3 cellular contexts compared by ENCODE assay signal in the genomic region with DNA sequence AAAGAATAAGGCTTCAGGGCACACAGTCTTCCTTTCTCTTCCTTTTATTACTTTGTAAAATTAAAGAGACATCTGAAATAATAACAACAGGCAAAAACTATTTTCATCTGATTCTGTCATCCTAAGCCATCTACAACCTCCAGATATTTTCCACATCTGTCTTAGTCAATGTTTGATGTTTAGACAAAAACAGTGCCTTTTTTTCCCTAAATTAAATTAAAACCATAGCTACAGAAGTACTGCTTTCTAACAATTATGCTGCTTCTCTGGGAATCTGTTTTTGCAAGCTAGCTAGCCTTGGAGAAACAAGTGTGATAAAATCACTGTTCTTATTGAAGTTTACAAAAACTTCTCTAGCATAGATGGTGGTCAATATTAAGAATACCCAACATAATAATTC.
A peak's percentile ranks its signal among the peaks of the same experiment; 100 is the strongest.
TF ChIP-seq lines count a peak whose summit lies in the region.

No MANE protein-coding gene starts in this region.

TF ChIP-seq in A549, 52 proteins besides CTCF, POLR2A, EP300 and RAD21 (continued from another document):
- TF ChIP-seq SMC3 (IDR thresholded peaks at IDR 0.05) (no peak), SREBF2 (IDR thresholded peaks at IDR 0.05) (no peak)

TF ChIP-seq in GM23338, 12 proteins besides CTCF, POLR2A, EP300 and RAD21 (continues in another document):
- TF ChIP-seq, protein P1, sequence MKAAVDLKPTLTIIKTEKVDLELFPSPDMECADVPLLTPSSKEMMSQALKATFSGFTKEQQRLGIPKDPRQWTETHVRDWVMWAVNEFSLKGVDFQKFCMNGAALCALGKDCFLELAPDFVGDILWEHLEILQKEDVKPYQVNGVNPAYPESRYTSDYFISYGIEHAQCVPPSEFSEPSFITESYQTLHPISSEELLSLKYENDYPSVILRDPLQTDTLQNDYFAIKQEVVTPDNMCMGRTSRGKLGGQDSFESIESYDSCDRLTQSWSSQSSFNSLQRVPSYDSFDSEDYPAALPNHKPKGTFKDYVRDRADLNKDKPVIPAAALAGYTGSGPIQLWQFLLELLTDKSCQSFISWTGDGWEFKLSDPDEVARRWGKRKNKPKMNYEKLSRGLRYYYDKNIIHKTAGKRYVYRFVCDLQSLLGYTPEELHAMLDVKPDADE (IDR thresholded peaks at IDR 0.05) = no peak
- no peak for TF ChIP-seq ZNF331 (CRISPR knock-in tag; IDR thresholded peaks at IDR 0.05; ENCODE audit: low read depth)
- no peak for TF ChIP-seq POLR2AphosphoS5 (IDR thresholded peaks at IDR 0.05; ENCODE audit: low read depth)
- no peak for TF ChIP-seq JUNB (IDR thresholded peaks at IDR 0.05; ENCODE audit: unreplicated experiment)
- no peak for TF ChIP-seq CREB1 (CRISPR knock-in tag; IDR thresholded peaks at IDR 0.05; ENCODE audit: low read depth)
- TF ChIP-seq, protein P2, sequence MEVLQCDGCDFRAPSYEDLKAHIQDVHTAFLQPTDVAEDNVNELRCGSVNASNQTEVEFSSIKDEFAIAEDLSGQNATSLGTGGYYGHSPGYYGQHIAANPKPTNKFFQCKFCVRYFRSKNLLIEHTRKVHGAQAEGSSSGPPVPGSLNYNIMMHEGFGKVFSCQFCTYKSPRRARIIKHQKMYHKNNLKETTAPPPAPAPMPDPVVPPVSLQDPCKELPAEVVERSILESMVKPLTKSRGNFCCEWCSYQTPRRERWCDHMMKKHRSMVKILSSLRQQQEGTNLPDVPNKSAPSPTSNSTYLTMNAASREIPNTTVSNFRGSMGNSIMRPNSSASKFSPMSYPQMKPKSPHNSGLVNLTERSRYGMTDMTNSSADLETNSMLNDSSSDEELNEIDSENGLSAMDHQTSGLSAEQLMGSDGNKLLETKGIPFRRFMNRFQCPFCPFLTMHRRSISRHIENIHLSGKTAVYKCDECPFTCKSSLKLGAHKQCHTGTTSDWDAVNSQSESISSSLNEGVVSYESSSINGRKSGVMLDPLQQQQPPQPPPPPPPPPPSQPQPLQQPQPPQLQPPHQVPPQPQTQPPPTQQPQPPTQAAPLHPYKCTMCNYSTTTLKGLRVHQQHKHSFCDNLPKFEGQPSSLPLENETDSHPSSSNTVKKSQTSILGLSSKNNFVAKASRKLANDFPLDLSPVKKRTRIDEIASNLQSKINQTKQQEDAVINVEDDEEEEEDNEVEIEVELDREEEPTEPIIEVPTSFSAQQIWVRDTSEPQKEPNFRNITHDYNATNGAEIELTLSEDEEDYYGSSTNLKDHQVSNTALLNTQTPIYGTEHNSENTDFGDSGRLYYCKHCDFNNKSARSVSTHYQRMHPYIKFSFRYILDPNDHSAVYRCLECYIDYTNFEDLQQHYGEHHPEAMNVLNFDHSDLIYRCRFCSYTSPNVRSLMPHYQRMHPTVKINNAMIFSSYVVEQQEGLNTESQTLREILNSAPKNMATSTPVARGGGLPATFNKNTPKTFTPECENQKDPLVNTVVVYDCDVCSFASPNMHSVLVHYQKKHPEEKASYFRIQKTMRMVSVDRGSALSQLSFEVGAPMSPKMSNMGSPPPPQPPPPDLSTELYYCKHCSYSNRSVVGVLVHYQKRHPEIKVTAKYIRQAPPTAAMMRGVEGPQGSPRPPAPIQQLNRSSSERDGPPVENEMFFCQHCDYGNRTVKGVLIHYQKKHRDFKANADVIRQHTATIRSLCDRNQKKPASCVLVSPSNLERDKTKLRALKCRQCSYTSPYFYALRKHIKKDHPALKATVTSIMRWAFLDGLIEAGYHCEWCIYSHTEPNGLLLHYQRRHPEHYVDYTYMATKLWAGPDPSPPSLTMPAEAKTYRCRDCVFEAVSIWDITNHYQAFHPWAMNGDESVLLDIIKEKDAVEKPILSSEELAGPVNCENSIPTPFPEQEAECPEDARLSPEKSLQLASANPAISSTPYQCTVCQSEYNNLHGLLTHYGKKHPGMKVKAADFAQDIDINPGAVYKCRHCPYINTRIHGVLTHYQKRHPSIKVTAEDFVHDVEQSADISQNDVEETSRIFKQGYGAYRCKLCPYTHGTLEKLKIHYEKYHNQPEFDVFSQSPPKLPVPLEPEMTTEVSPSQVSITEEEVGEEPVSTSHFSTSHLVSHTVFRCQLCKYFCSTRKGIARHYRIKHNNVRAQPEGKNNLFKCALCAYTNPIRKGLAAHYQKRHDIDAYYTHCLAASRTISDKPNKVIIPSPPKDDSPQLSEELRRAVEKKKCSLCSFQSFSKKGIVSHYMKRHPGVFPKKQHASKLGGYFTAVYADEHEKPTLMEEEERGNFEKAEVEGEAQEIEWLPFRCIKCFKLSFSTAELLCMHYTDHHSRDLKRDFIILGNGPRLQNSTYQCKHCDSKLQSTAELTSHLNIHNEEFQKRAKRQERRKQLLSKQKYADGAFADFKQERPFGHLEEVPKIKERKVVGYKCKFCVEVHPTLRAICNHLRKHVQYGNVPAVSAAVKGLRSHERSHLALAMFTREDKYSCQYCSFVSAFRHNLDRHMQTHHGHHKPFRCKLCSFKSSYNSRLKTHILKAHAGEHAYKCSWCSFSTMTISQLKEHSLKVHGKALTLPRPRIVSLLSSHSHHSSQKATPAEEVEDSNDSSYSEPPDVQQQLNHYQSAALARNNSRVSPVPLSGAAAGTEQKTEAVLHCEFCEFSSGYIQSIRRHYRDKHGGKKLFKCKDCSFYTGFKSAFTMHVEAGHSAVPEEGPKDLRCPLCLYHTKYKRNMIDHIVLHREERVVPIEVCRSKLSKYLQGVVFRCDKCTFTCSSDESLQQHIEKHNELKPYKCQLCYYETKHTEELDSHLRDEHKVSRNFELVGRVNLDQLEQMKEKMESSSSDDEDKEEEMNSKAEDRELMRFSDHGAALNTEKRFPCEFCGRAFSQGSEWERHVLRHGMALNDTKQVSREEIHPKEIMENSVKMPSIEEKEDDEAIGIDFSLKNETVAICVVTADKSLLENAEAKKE (CRISPR knock-in tag; IDR thresholded peaks at IDR 0.05) = no peak
- no peak for TF ChIP-seq STAT1 (IDR thresholded peaks at IDR 0.05; ENCODE audit: unreplicated experiment)
- TF ChIP-seq, protein P3, sequence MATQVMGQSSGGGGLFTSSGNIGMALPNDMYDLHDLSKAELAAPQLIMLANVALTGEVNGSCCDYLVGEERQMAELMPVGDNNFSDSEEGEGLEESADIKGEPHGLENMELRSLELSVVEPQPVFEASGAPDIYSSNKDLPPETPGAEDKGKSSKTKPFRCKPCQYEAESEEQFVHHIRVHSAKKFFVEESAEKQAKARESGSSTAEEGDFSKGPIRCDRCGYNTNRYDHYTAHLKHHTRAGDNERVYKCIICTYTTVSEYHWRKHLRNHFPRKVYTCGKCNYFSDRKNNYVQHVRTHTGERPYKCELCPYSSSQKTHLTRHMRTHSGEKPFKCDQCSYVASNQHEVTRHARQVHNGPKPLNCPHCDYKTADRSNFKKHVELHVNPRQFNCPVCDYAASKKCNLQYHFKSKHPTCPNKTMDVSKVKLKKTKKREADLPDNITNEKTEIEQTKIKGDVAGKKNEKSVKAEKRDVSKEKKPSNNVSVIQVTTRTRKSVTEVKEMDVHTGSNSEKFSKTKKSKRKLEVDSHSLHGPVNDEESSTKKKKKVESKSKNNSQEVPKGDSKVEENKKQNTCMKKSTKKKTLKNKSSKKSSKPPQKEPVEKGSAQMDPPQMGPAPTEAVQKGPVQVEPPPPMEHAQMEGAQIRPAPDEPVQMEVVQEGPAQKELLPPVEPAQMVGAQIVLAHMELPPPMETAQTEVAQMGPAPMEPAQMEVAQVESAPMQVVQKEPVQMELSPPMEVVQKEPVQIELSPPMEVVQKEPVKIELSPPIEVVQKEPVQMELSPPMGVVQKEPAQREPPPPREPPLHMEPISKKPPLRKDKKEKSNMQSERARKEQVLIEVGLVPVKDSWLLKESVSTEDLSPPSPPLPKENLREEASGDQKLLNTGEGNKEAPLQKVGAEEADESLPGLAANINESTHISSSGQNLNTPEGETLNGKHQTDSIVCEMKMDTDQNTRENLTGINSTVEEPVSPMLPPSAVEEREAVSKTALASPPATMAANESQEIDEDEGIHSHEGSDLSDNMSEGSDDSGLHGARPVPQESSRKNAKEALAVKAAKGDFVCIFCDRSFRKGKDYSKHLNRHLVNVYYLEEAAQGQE (IDR thresholded peaks at IDR 0.05; ENCODE audit: unreplicated experiment) = no peak
- TF ChIP-seq NANOG (IDR thresholded peaks at IDR 0.05; ENCODE audit: borderline replicate concordance) = no peak

TF ChIP-seq in SK-N-SH treated with all-trans-retinoic acid at 6 μM for 48 hours, 23 proteins besides CTCF, POLR2A, EP300 and RAD21 (continued from another document):
- TF ChIP-seq, protein P4, sequence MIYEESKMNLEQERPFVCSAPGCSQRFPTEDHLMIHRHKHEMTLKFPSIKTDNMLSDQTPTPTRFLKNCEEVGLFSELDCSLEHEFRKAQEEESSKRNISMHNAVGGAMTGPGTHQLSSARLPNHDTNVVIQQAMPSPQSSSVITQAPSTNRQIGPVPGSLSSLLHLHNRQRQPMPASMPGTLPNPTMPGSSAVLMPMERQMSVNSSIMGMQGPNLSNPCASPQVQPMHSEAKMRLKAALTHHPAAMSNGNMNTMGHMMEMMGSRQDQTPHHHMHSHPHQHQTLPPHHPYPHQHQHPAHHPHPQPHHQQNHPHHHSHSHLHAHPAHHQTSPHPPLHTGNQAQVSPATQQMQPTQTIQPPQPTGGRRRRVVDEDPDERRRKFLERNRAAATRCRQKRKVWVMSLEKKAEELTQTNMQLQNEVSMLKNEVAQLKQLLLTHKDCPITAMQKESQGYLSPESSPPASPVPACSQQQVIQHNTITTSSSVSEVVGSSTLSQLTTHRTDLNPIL (CRISPR knock-in tag; IDR thresholded peaks at IDR 0.05; ENCODE audit: low read depth) = no peak
- peak; percentile 84; the same call in 1 of the 2 replicates for TF ChIP-seq TCF4 (CRISPR knock-in tag; IDR thresholded peaks at IDR 0.05; ENCODE audit: borderline replicate concordance)
- TF ChIP-seq ZFP30 (CRISPR knock-in tag; IDR thresholded peaks at IDR 0.05) = no peak
- TF ChIP-seq CSDC2 (CRISPR knock-in tag; IDR thresholded peaks at IDR 0.05) = no peak
- TF ChIP-seq, protein P5, sequence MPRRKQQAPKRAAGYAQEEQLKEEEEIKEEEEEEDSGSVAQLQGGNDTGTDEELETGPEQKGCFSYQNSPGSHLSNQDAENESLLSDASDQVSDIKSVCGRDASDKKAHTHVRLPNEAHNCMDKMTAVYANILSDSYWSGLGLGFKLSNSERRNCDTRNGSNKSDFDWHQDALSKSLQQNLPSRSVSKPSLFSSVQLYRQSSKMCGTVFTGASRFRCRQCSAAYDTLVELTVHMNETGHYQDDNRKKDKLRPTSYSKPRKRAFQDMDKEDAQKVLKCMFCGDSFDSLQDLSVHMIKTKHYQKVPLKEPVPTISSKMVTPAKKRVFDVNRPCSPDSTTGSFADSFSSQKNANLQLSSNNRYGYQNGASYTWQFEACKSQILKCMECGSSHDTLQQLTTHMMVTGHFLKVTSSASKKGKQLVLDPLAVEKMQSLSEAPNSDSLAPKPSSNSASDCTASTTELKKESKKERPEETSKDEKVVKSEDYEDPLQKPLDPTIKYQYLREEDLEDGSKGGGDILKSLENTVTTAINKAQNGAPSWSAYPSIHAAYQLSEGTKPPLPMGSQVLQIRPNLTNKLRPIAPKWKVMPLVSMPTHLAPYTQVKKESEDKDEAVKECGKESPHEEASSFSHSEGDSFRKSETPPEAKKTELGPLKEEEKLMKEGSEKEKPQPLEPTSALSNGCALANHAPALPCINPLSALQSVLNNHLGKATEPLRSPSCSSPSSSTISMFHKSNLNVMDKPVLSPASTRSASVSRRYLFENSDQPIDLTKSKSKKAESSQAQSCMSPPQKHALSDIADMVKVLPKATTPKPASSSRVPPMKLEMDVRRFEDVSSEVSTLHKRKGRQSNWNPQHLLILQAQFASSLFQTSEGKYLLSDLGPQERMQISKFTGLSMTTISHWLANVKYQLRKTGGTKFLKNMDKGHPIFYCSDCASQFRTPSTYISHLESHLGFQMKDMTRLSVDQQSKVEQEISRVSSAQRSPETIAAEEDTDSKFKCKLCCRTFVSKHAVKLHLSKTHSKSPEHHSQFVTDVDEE (CRISPR knock-in tag; IDR thresholded peaks at IDR 0.05) = peak; percentile 87
- TF ChIP-seq, protein P6, sequence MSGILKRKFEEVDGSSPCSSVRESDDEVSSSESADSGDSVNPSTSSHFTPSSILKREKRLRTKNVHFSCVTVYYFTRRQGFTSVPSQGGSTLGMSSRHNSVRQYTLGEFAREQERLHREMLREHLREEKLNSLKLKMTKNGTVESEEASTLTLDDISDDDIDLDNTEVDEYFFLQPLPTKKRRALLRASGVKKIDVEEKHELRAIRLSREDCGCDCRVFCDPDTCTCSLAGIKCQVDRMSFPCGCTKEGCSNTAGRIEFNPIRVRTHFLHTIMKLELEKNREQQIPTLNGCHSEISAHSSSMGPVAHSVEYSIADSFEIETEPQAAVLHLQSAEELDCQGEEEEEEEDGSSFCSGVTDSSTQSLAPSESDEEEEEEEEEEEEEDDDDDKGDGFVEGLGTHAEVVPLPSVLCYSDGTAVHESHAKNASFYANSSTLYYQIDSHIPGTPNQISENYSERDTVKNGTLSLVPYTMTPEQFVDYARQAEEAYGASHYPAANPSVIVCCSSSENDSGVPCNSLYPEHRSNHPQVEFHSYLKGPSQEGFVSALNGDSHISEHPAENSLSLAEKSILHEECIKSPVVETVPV (CRISPR knock-in tag; IDR thresholded peaks at IDR 0.05) = no peak
